ENCODE assay signal across 20 cellular contexts in genomic region chr2:199055336-199055735, GRCh38.
"Had no signal": no experiment of that assay in that cellular context is flagged by ENCODE, and none has a peak within 500 bp of the region (broad histone marks: within the 10 kb centered on the region; RNA-seq: fewer than 3 reads in every experiment).

No MANE protein-coding gene starts in this region.

- DNase-seq: activated CD4-positive, alpha-beta memory T cell treated with anti-CD3 and anti-CD28 coated beads for 36 hours; activated CD4-positive, alpha-beta T cell treated with anti-CD3 and anti-CD28 coated beads for 4 hours; activated CD4-positive, CD25-positive, alpha-beta regulatory T cell; activated effector memory CD4-positive, alpha-beta T cell treated with Interleukin-2 at 50 U/mL for 16 hours; activated naive CD4-positive, alpha-beta T cell treated with anti-CD3 and anti-CD28 coated beads, Interleukin-2, amount 10 ng/mL, durations not matched to agents 7 days and 5 days; activated T-cell treated with anti-CD3 and anti-CD28 coated beads, Interleukin-2, amount 50 U/mL, for 72 hours; effector CD4-positive, alpha-beta T cell; heart left ventricle; left ventricle myocardium superior; mammary epithelial cell; naive thymus-derived CD8-positive, alpha-beta T cell; spleen; stimulated activated CD4-positive, alpha-beta T cell treated with anti-CD3 and anti-CD28 coated beads, Interleukin-4, amount 100 ng/mL, for 1 hour; stimulated activated naive CD4-positive, alpha-beta T cell; T-helper 9 cell; testis; trophoblast cell; uterus had no signal

- H2AFZ ChIP-seq: neural progenitor cell had no signal

- H3K4me3 ChIP-seq: heart left ventricle, neural progenitor cell, prostate gland, spleen, testis, uterus had no signal

- H3K4me2 ChIP-seq: neural progenitor cell had no signal

- H3K27me3 ChIP-seq: heart left ventricle, neural progenitor cell, spleen, testis, uterus had no signal

- H3K9ac ChIP-seq: neural progenitor cell had no signal

- H3K36me3 ChIP-seq: heart left ventricle, neural progenitor cell, prostate gland, spleen, uterus had no signal

- H3K27ac ChIP-seq: heart left ventricle, neural progenitor cell, prostate gland, spleen, testis, uterus had no signal

- H3K9me3 ChIP-seq: prostate gland, testis, uterus had no signal

- H3K4me1 ChIP-seq: heart left ventricle, neural progenitor cell, prostate gland, spleen, testis, uterus had no signal
